In the genomic region with DNA sequence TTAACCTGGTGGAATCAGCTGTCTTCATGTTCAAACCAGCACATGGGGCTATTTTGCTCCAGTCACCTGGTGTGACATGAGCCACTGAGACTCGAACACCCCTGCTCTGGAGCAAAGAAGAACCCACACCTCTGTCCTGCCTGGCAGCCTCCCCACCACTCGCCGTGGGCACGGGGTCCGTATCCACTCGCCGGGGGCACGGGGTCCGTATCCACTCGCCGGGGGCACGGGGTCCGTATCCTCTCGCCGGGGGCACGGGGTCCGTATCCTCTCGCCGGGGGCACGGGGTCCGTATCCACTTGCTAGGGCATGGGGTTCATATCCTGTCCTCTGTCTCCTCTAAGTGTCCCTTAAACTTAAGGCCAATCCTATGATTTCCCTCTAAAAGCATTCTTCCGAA, we compare ENCODE assay signal across 26 cellular contexts.
DNase-seq lines count a peak whose midpoint lies in the region; ATAC-seq and TF ChIP-seq lines count a peak whose summit lies in the region.
"Had no signal": no experiment of that assay in that cellular context is flagged by ENCODE, and none has a peak within 500 bp of the region (broad histone marks: within the 10 kb centered on the region; RNA-seq: fewer than 3 reads in every experiment).

No MANE protein-coding gene starts in this region.

- H3K4me1 Mint-ChIP-seq in stimulated activated naive CD8-positive, alpha-beta T cell treated with anti-CD3 and anti-CD28 coated beads, Interleukin-15, amount 100 ng/mL, for 72 hours: peaks cover 15% of the 10 kb centered on the region
- no peaks in the 10 kb centered on the region for H3K4me1 Mint-ChIP-seq in endothelial cell (ENCODE audit: unreplicated experiment)

- H3K27ac ChIP-seq in sigmoid colon (no peak overlapping the region), upper lobe of right lung (no peak overlapping the region)
- H3K27ac ChIP-seq: A549; BLaER1 treated with 17β-estradiol and CSF1 and Interleukin-3, amounts not matched to agents 10 nM and 100 nM; GM23248; Peyer's patch had no signal

- CTCF ChIA-PET in GM10248 (lab: Yijun Ruan, JAX): no interaction called here

- POLR2A ChIA-PET in GM10248 (lab: Yijun Ruan, JAX): no interaction called here

- H3K9me3 ChIP-seq in sigmoid colon (no peaks in the 10 kb centered on the region), upper lobe of right lung (no peaks in the 10 kb centered on the region)
- H3K9me3 ChIP-seq: A549 had no signal

- no peaks in the 10 kb centered on the region for H3K27me3 Mint-ChIP-seq in stimulated activated naive CD8-positive, alpha-beta T cell treated with anti-CD3 and anti-CD28 coated beads, Interleukin-15, amount 100 ng/mL, for 72 hours
- H3K27me3 Mint-ChIP-seq in endothelial cell (ENCODE audit: unreplicated experiment): peaks cover 16% of the 10 kb centered on the region

- no peak for TF ChIP-seq POLR2A in sigmoid colon (IDR thresholded peaks at IDR 0.05)

- H3K4me3 ChIP-seq in sigmoid colon (no peak overlapping the region), upper lobe of right lung (no peak overlapping the region)
- H3K4me3 ChIP-seq: A549; BLaER1 treated with 17β-estradiol and CSF1 and Interleukin-3, amounts not matched to agents 10 nM and 100 nM; GM23248; Peyer's patch had no signal

- H3K4me3 Mint-ChIP-seq in stimulated activated naive CD8-positive, alpha-beta T cell treated with anti-CD3 and anti-CD28 coated beads, Interleukin-15, amount 100 ng/mL, for 72 hours: no peak overlapping the region
- H3K4me3 Mint-ChIP-seq in endothelial cell (ENCODE audit: unreplicated experiment): no peak overlapping the region
- H3K4me3 Mint-ChIP-seq: CD4-positive, alpha-beta T cell had no signal

- DNase-seq in stimulated activated naive CD8-positive, alpha-beta T cell treated with anti-CD3 and anti-CD28 coated beads, Interleukin-15, amount 100 ng/mL, for 72 hours: no peak
- DNase-seq in stimulated activated naive CD8-positive, alpha-beta T cell treated with anti-CD3 and anti-CD28 coated beads, Interleukin-15, Interleukin-2, amounts not matched to agents 100 U/mL and 50 U/mL, for 24 hours: no peak
- no peak for DNase-seq in left colon
- DNase-seq in sigmoid colon: peak; percentile 41
- DNase-seq in upper lobe of right lung: peak; percentile 35
- no peak for DNase-seq in endothelial cell (ENCODE audit: low spot score)
- no peak for DNase-seq in GM10248 (ENCODE audit: extremely low spot score)
- DNase-seq: AML-193, DMS79, EL, GDM1, GM23248, H7, KBM-7, MV-4-11, NCI-H1105, NCI-H1436 treated with DMSO at 0.1 percent for 48 hours, NCI-H187 treated with DMSO at 0.1 percent for 48 hours, NCI-H2171 treated with DMSO at 0.1 percent for 48 hours, NCI-H345, SK-N-SH had no signal

- ATAC-seq in stimulated activated naive CD8-positive, alpha-beta T cell treated with anti-CD3 and anti-CD28 coated beads, Interleukin-15, amount 100 ng/mL, for 72 hours: peak; percentile 40
- ATAC-seq in stimulated activated naive CD8-positive, alpha-beta T cell treated with anti-CD3 and anti-CD28 coated beads, Interleukin-15, Interleukin-2, amounts not matched to agents 100 U/mL and 50 U/mL, for 24 hours: no peak
- peak; percentile 6 for ATAC-seq in left colon
- ATAC-seq in upper lobe of right lung: no peak
- no peak for ATAC-seq in activated CD4-positive, CD25-positive, alpha-beta regulatory T cell treated with anti-CD3 and anti-CD28 coated beads, Interleukin-2, amount 50 U/mL, for 24 hours
- ATAC-seq: A549 had no signal

- H3K36me3 Mint-ChIP-seq in endothelial cell (ENCODE audit: low read depth, unreplicated experiment): peaks cover 49% of the 10 kb centered on the region

- no peaks in the 10 kb centered on the region for H3K36me3 ChIP-seq in sigmoid colon
- H3K36me3 ChIP-seq in upper lobe of right lung: no peaks in the 10 kb centered on the region
- H3K36me3 ChIP-seq: BLaER1 treated with 17β-estradiol and CSF1 and Interleukin-3, amounts not matched to agents 10 nM and 100 nM; Peyer's patch had no signal

- H3K9me3 Mint-ChIP-seq in stimulated activated naive CD8-positive, alpha-beta T cell treated with anti-CD3 and anti-CD28 coated beads, Interleukin-15, amount 100 ng/mL, for 72 hours: peaks cover 5 to 18% of the 10 kb centered on the region in 2 donors
- peaks cover 64% of the 10 kb centered on the region for H3K9me3 Mint-ChIP-seq in endothelial cell (ENCODE audit: unreplicated experiment)

- no peak for TF ChIP-seq EP300 in sigmoid colon (IDR thresholded peaks at IDR 0.05)

- intact Hi-C loops in left colon (cut with DNase I, micrococcal nuclease) (no loop called here), sigmoid colon (cut with DNase I) (no loop called here), upper lobe of right lung (cut with DNase I) (no loop called here)

- H3K4me1 ChIP-seq in sigmoid colon (no peaks in the 10 kb centered on the region), upper lobe of right lung (no peaks in the 10 kb centered on the region)
- H3K4me1 ChIP-seq: A549, Peyer's patch had no signal

- peak overlapping the region in 1 of 2 donors; percentile 84 for H3K27ac Mint-ChIP-seq in stimulated activated naive CD8-positive, alpha-beta T cell treated with anti-CD3 and anti-CD28 coated beads, Interleukin-15, amount 100 ng/mL, for 72 hours
- no peak overlapping the region for H3K27ac Mint-ChIP-seq in endothelial cell (ENCODE audit: unreplicated experiment)
- H3K27ac Mint-ChIP-seq: CD4-positive, alpha-beta T cell had no signal

- WGBS in sigmoid colon, 2 donors: 88 to 89% methylated on average over 22 of the region's 22 CpGs

- TF ChIP-seq CTCF in sigmoid colon (IDR thresholded peaks at IDR 0.05) (no peak), upper lobe of right lung (IDR thresholded peaks at IDR 0.05) (no peak), endothelial cell (IDR thresholded peaks at IDR 0.05; ENCODE audit: unreplicated experiment) (no peak), GM10248 (IDR thresholded peaks at IDR 0.05; ENCODE audit: control extremely low read depth, extremely low read depth, low read depth, missing control alignments) (no peak)

- H3K27me3 ChIP-seq in sigmoid colon (no peaks in the 10 kb centered on the region), upper lobe of right lung (no peaks in the 10 kb centered on the region)
- H3K27me3 ChIP-seq: BLaER1 treated with 17β-estradiol and CSF1 and Interleukin-3, amounts not matched to agents 10 nM and 100 nM; Peyer's patch had no signal

Comparison
In these comparisons a context has a peak if more than half of its experiments do, and no peak if none do; other contexts are left out.
1. ATAC-seq: peak in stimulated activated naive CD8-positive, alpha-beta T cell treated with anti-CD3 and anti-CD28 coated beads, Interleukin-15, amount 100 ng/mL, for 72 hours (single experiment) and left colon (single experiment); none in stimulated activated naive CD8-positive, alpha-beta T cell treated with anti-CD3 and anti-CD28 coated beads, Interleukin-15, Interleukin-2, amounts not matched to agents 100 U/mL and 50 U/mL, for 24 hours (single experiment), upper lobe of right lung (single experiment) and activated CD4-positive, CD25-positive, alpha-beta regulatory T cell treated with anti-CD3 and anti-CD28 coated beads, Interleukin-2, amount 50 U/mL, for 24 hours (0 of 2).
2. DNase-seq: peak in sigmoid colon (single experiment) and upper lobe of right lung (single experiment); none in stimulated activated naive CD8-positive, alpha-beta T cell treated with anti-CD3 and anti-CD28 coated beads, Interleukin-15, amount 100 ng/mL, for 72 hours (0 of 2), stimulated activated naive CD8-positive, alpha-beta T cell treated with anti-CD3 and anti-CD28 coated beads, Interleukin-15, Interleukin-2, amounts not matched to agents 100 U/mL and 50 U/mL, for 24 hours (single experiment), left colon (0 of 2), endothelial cell (single experiment) and GM10248 (single experiment).